22 cellular contexts compared by ENCODE assay signal in the genomic region with DNA sequence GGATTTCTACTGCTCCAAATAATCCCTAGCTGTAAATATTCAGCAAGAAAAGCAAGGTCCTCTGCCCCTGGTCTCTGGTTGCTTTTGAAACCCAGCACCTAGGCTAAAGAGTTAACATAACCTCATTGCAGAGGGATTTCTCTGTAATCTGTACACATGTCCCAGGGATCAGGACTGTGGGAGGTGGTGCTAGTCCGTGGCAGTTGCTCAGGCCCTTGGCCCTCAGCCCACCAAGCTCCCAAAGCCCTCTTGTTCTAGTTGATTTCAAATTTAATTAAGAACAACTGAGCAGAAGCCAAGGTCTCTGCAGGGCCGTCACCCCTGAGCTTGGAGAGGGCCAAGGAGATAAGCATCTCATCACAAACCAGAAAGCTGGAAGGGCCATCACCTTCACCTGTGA.
"Had no signal": no experiment of that assay in that cellular context is flagged by ENCODE, and none has a peak within 500 bp of the region (broad histone marks: within the 10 kb centered on the region; RNA-seq: fewer than 3 reads in every experiment).

No MANE protein-coding gene starts in this region.

- H3K4me1 ChIP-seq: adrenal gland, ascending aorta, left lung, transverse colon had no signal

- H3K27me3 ChIP-seq: adrenal gland, ascending aorta, brain microvascular endothelial cell, suprapubic skin, transverse colon had no signal

- H3K27ac ChIP-seq: adrenal gland, ascending aorta, brain microvascular endothelial cell, left lung, suprapubic skin, transverse colon, VCaP had no signal

- ATAC-seq: esophagus mucosa; left lung; stimulated activated naive B cell treated with anti-CD40 and anti-IgM and Interleukin-4, amounts not matched to agents 10 μg/mL and 1 μg/mL and 100 μg/mL, for 72 hours had no signal

- H3K9me3 ChIP-seq: adrenal gland, ascending aorta, left lung, suprapubic skin, transverse colon had no signal

- H3K4me3 ChIP-seq: adrenal gland, ascending aorta, left lung, suprapubic skin, transverse colon had no signal

- DNase-seq: activated CD4-positive, alpha-beta T cell treated with anti-CD3 and anti-CD28 coated beads for 4 hours; activated CD4-positive, alpha-beta T cell treated with anti-CD3 and anti-CD28 coated beads, Interleukin-2, amount 50 U/mL, for 4 hours; activated CD8-positive, alpha-beta memory T cell treated with anti-CD3 and anti-CD28 coated beads for 24 hours; activated effector memory CD4-positive, alpha-beta T cell treated with anti-CD3 and anti-CD28 coated beads, Interleukin-2, amount 50 U/mL, for 16 hours; activated naive CD4-positive, alpha-beta T cell treated with anti-CD3 and anti-CD28 coated beads for 36 hours; activated naive CD8-positive, alpha-beta T cell treated with anti-CD3 and anti-CD28 coated beads for 36 hours; adrenal gland; brain microvascular endothelial cell; endodermal cell; foreskin fibroblast; kidney glomerular epithelial cell; left lung; mammary epithelial cell; stimulated activated CD4-positive, alpha-beta T cell treated with anti-CD3 and anti-CD28 coated beads, Interleukin-15, amount 100 ng/mL, for 24 hours; stimulated activated CD4-positive, alpha-beta T cell treated with anti-CD3 and anti-CD28 coated beads, Interleukin-2, amount 100 ng/mL, for 24 hours; stimulated activated naive B cell treated with anti-CD40 and anti-IgM and Interleukin-4, amounts not matched to agents 10 μg/mL and 1 μg/mL and 100 μg/mL, for 72 hours; T-helper 1 cell; transverse colon had no signal

- H3K36me3 ChIP-seq: adrenal gland, ascending aorta, brain microvascular endothelial cell, left lung, suprapubic skin, transverse colon had no signal
